In the genomic region with DNA sequence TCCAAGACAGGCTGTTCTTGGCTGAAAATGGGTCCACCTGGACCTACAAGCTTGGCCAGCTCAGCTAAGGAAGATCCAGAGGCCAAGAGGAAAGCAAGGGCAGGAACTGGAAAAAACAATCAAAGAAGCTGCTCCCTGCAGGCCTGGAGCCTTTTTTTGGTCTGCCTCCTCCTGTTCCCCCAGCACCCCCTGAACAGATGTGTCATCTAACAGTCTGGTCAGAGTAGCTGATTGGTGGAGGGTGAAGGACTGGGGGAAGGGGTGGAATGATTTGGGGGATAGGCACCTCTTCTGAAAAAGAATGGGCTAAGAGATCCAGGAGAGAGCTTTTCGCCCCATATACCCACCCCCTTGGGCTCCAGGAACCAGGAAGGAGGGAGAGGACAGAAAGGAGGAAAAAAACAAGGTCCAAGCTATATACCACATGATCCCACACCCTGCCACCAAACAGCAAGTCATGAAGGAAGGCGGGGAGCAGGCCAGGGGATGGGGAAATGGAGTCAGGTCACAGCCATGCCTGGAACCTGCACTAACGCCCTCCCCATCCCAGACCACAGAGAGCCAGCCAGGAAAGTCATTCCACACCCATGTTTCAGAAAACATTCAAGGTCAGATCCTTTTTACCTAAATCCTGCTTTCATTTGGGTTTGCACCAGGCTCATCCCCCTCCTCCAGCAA, we compare ENCODE assay signal across 10 cellular contexts. TPM values are rescaled to one million over a fixed set of nuclear protein-coding genes. Genes with fewer than 3 reads are reported as not detected.
DNase-seq lines count a peak whose midpoint lies in the region; ATAC-seq, FAIRE-seq and TF ChIP-seq lines count a peak whose summit lies in the region.
"Had no signal": no experiment of that assay in that cellular context is flagged by ENCODE, and none has a peak within 500 bp of the region (broad histone marks: within the 10 kb centered on the region; RNA-seq: fewer than 3 reads in every experiment).

No MANE protein-coding gene starts in this region.

- H3K18ac ChIP-seq in mesenchymal stem cell (ENCODE audit: low read depth in 1 of 2, low read length in 2 of 2), result peak overlapping the region in 1 of 2 experiments; percentile 40

- H2BK5ac ChIP-seq in mesenchymal stem cell (ENCODE audit: low read depth, low read length, poor library complexity, severe bottlenecking), result no peak overlapping the region

- peak overlapping the region; percentile 94 for H3K9ac ChIP-seq in mesenchymal stem cell (ENCODE audit: low read length)

- H3K4ac ChIP-seq in mesenchymal stem cell (ENCODE audit: low read depth in 1 of 2, low read length in 2 of 2), result no peak overlapping the region

- H2BK15ac ChIP-seq in mesenchymal stem cell (ENCODE audit: low read depth, poor library complexity, severe bottlenecking), result no peak overlapping the region

- H2BK12ac ChIP-seq in mesenchymal stem cell (ENCODE audit: low read length in 2 of 2), result no peak overlapping the region

- FAIRE-seq in bronchial epithelial cell (lab: Jason Lieb, UNC), result no peak
- FAIRE-seq: G401.6 had no signal

- H3K4me3 ChIP-seq in heart left ventricle (peak overlapping the region in 10 of 12 donors; percentile 78 to 96 (median 88)), bronchial epithelial cell (ENCODE audit: low read depth, low read length) (peak overlapping the region; percentile 68), mesenchymal stem cell (ENCODE audit: insufficient read depth in 1 of 2, low read depth in 1 of 2, low read length in 2 of 2) (peak overlapping the region; percentile 93 to 95), vagina (peak overlapping the region; percentile 91 to 100)

- no peak overlapping the region for H4K91ac ChIP-seq in mesenchymal stem cell (ENCODE audit: low read length)

- peaks cover 0 to 60% (median 40%) of the 10 kb centered on the region in 12 donors for H3K4me1 ChIP-seq in heart left ventricle
- peaks cover 33% of the 10 kb centered on the region for H3K4me1 ChIP-seq in mesenchymal stem cell (ENCODE audit: control insufficient read depth, insufficient read depth, low read depth, low read length)
- peaks cover 61% of the 10 kb centered on the region for H3K4me1 ChIP-seq in vagina

- H3K36me3 ChIP-seq in heart left ventricle (no peaks in the 10 kb centered on the region), bronchial epithelial cell (ENCODE audit: control insufficient read depth, insufficient read depth, low read length) (no peaks in the 10 kb centered on the region), mesenchymal stem cell (ENCODE audit: control insufficient read depth in 1 of 2, insufficient read depth in 2 of 2, low read depth in 1 of 2, low read length in 2 of 2) (peaks cover 0 to 14% of the 10 kb centered on the region in 2 experiments), vagina (no peaks in the 10 kb centered on the region)

- TF ChIP-seq POLR2A in heart left ventricle (IDR thresholded peaks at IDR 0.05) (no peak), vagina (IDR thresholded peaks at IDR 0.05) (no peak)

- TF ChIP-seq CTCF in heart left ventricle (IDR thresholded peaks at IDR 0.05), result no peak
- TF ChIP-seq CTCF in bronchial epithelial cell (IDR thresholded peaks at IDR 0.05; ENCODE audit: insufficient read depth, low read length, severe bottlenecking), result no peak
- TF ChIP-seq CTCF in vagina (IDR thresholded peaks at IDR 0.05), result no peak

- H3K23ac ChIP-seq in mesenchymal stem cell (ENCODE audit: low read length in 2 of 2), result no peak overlapping the region

- H2BK120ac ChIP-seq in mesenchymal stem cell (ENCODE audit: low read depth, low read length), result no peak overlapping the region

- no peak overlapping the region for H2AFZ ChIP-seq in mesenchymal stem cell (ENCODE audit: low read depth, low read length)

- no peak overlapping the region for H2AK5ac ChIP-seq in mesenchymal stem cell (ENCODE audit: low read length, severe bottlenecking)

- no peak overlapping the region for H4K8ac ChIP-seq in mesenchymal stem cell (ENCODE audit: low read length)

- peak overlapping the region; percentile 84 for H3K4me2 ChIP-seq in mesenchymal stem cell (ENCODE audit: low read length, poor library complexity, severe bottlenecking)

- no peaks in the 10 kb centered on the region for H3K9me3 ChIP-seq in heart left ventricle
- no peaks in the 10 kb centered on the region for H3K9me3 ChIP-seq in mesenchymal stem cell (ENCODE audit: control insufficient read depth, low read length)
- H3K9me3 ChIP-seq in vagina, result no peaks in the 10 kb centered on the region

- H3K27ac ChIP-seq in heart left ventricle, result peak overlapping the region in 8 of 12 donors; percentile 11 to 87 (median 80)
- H3K27ac ChIP-seq in mesenchymal stem cell (ENCODE audit: low read length, poor library complexity, severe bottlenecking), result peak overlapping the region; percentile 90
- peak overlapping the region; percentile 97 for H3K27ac ChIP-seq in vagina

- DNase-seq in heart left ventricle, result no peak
- no peak for DNase-seq in Right ventricle myocardium inferior (ENCODE audit: missing footprints)
- DNase-seq in bronchial epithelial cell (ENCODE audit: low read depth), result no peak
- DNase-seq in mesenchymal stem cell, result peak; percentile 21
- no peak for DNase-seq in vagina (ENCODE audit: extremely low spot score in 2 of 2)
- DNase-seq in ecto neural progenitor cell (ENCODE audit: low spot score), result no peak
- DNase-seq in NCI-H1048 (lab: John Stamatoyannopoulos, UW), result no peak
- DNase-seq: activated CD4-positive, alpha-beta T cell treated with anti-CD3 and anti-CD28 coated beads, Interleukin-2, amount 50 U/mL, for 4 hours had no signal

- 66 to 90% (median 81%) methylated on average over 3 of the region's 3 CpGs for WGBS in heart left ventricle, 4 donors
- 67% methylated on average over 2 of the region's 3 CpGs for WGBS in mesenchymal stem cell

- intact Hi-C loops in heart left ventricle (cut with DNase I), result loop anchor here in 1 of 10 donors (5.0 kb wide), 1 partner anchor 38 kb away; the partner anchor contains the start of gene SFXN5
- intact Hi-C loops in Right ventricle myocardium inferior (cut with DNase I), result loop anchor here (5.0 kb wide), 1 partner anchor 272 kb away; no protein-coding TSS in a partner anchor
- intact Hi-C loops in vagina (cut with DNase I), result loop anchor here (5.0 kb wide), 1 partner anchor 38 kb away; the partner anchor contains the start of gene SFXN5

- peak overlapping the region in 1 of 2 experiments; percentile 88 for H3K14ac ChIP-seq in mesenchymal stem cell (ENCODE audit: low read length in 2 of 2)

- peaks cover 8% of the 10 kb centered on the region for H3K79me1 ChIP-seq in mesenchymal stem cell (replicated peaks; ENCODE audit: low read length, poor library complexity, severe bottlenecking)

- no peak for ATAC-seq in heart left ventricle
- no peak for ATAC-seq in Right ventricle myocardium inferior
- ATAC-seq in HG03521 (IDR thresholded peaks at IDR 0.05; ENCODE audit: unreplicated experiment), result no peak

- H3K27me3 ChIP-seq in heart left ventricle (peaks cover 0 to 7% (median 0%) of the 10 kb centered on the region in 9 donors), bronchial epithelial cell (ENCODE audit: control insufficient read depth, insufficient read depth, low read length) (no peaks in the 10 kb centered on the region), mesenchymal stem cell (ENCODE audit: control insufficient read depth in 1 of 2, insufficient read depth in 1 of 2, low read length in 2 of 2) (no peaks in the 10 kb centered on the region), vagina (no peaks in the 10 kb centered on the region)

RNA-seq across cellular contexts. Expression of gene RAB11FIP5, which starts 2.0 kb away (rescaled TPM):
- total RNA-seq in heart left ventricle (10 to 100 TPM; 18.6 to 43.7 (median 24.8) TPM), Right ventricle myocardium inferior (19.0 TPM), bronchial epithelial cell (19.5 and 21.9 TPM in 2 replicates), vagina (33.1 TPM)
- polyA plus RNA-seq in heart left ventricle, result 10 to 100 TPM; 10.7 to 50.7 TPM
- 19.7 TPM for polyA plus RNA-seq in mesenchymal stem cell (2013, experiment 1 of 2)
- polyA plus RNA-seq in mesenchymal stem cell (2013, experiment 2 of 2), result 18.7 TPM

RNA-seq across cellular contexts. Expression of gene SFXN5, which starts 39.2 kb away (rescaled TPM):
- total RNA-seq in heart left ventricle (10 to 100 TPM in 3 of 9 donors, 1 to 10 TPM in 6; 6.0 to 12.5 (median 9.1) TPM), Right ventricle myocardium inferior (9.6 TPM), bronchial epithelial cell (5.3 and 8.2 TPM in 2 replicates), vagina (9.8 TPM)
- polyA plus RNA-seq in heart left ventricle, result 1 to 10 TPM; 7.1 to 8.2 TPM
- polyA plus RNA-seq in mesenchymal stem cell (2013, experiment 1 of 2), result 9.9 TPM
- 9.8 TPM for polyA plus RNA-seq in mesenchymal stem cell (2013, experiment 2 of 2)
